17 cellular contexts compared by ENCODE assay signal in genomic region chr7:18565337-18565736, GRCh38.
"Had no signal": no experiment of that assay in that cellular context is flagged by ENCODE, and none has a peak within 500 bp of the region (broad histone marks: within the 10 kb centered on the region; RNA-seq: fewer than 3 reads in every experiment).

No MANE protein-coding gene starts in this region.

- DNase-seq: activated CD4-positive, alpha-beta memory T cell treated with anti-CD3 and anti-CD28 coated beads, Interleukin-2, amount 10 ng/mL, durations not matched to agents 7 days and 5 days; activated CD4-positive, alpha-beta T cell treated with anti-CD3 and anti-CD28 coated beads for 36 hours; activated naive CD4-positive, alpha-beta T cell treated with anti-CD3 and anti-CD28 coated beads, Interleukin-2, amount 50 U/mL, for 16 hours; activated T-cell treated with anti-CD3 and anti-CD28 coated beads, Interleukin-2, amount 50 U/mL, for 24 hours; effector memory CD4-positive, alpha-beta T cell; gastrocnemius medialis; left colon; mammary epithelial cell; mucosa of descending colon; retina; stimulated activated CD4-positive, alpha-beta T cell treated with anti-CD3 and anti-CD28 coated beads, Interleukin-4, amount 100 ng/mL, for 1 hour; stimulated activated naive CD4-positive, alpha-beta T cell treated with Interleukin-2 at 50 U/mL for 16 hours; WERI-Rb-1 had no signal

- ATAC-seq: activated CD4-positive, alpha-beta T cell treated with anti-CD3 and anti-CD28 coated beads for 36 hours; gastrocnemius medialis; left colon; mucosa of descending colon; natural killer cell treated with Interleukin-12 subunit alpha and Interleukin-12 subunit beta and Interleukin-15 and Interleukin-18, amount 100 ng/mL, for 72 hours had no signal

- H3K36me3 ChIP-seq: gastrocnemius medialis, tibial nerve, vagina, WERI-Rb-1 had no signal

- H3K4me3 ChIP-seq: gastrocnemius medialis, mucosa of descending colon, tibial nerve, vagina had no signal

- H3K4me3 Mint-ChIP-seq: activated CD4-positive, alpha-beta memory T cell treated with anti-CD3 and anti-CD28 coated beads, Interleukin-2, amount 10 ng/mL, durations not matched to agents 7 days and 5 days; activated CD4-positive, alpha-beta T cell treated with anti-CD3 and anti-CD28 coated beads for 36 hours; activated T-cell treated with anti-CD3 and anti-CD28 coated beads, Interleukin-2, amount 50 U/mL, for 24 hours; natural killer cell treated with Interleukin-12 subunit alpha and Interleukin-12 subunit beta and Interleukin-15 and Interleukin-18, amount 100 ng/mL, for 72 hours; T-helper 1 cell treated with Interleukin-12 subunit alpha and Interleukin-12 subunit beta and Interleukin-4 antibody, amounts not matched to agents 30 μg/mL and 1 μg/mL, for 36 hours had no signal

- H3K9me3 ChIP-seq: gastrocnemius medialis, mucosa of descending colon, tibial nerve, vagina had no signal

- H3K27me3 Mint-ChIP-seq: activated CD4-positive, alpha-beta memory T cell treated with anti-CD3 and anti-CD28 coated beads, Interleukin-2, amount 10 ng/mL, durations not matched to agents 7 days and 5 days; activated CD4-positive, alpha-beta T cell treated with anti-CD3 and anti-CD28 coated beads for 36 hours; activated T-cell treated with anti-CD3 and anti-CD28 coated beads, Interleukin-2, amount 50 U/mL, for 24 hours; natural killer cell treated with Interleukin-12 subunit alpha and Interleukin-12 subunit beta and Interleukin-15 and Interleukin-18, amount 100 ng/mL, for 72 hours had no signal

- H3K27me3 ChIP-seq: gastrocnemius medialis, tibial nerve, vagina had no signal

- H3K4me1 Mint-ChIP-seq: activated CD4-positive, alpha-beta memory T cell treated with anti-CD3 and anti-CD28 coated beads, Interleukin-2, amount 10 ng/mL, durations not matched to agents 7 days and 5 days; activated CD4-positive, alpha-beta T cell treated with anti-CD3 and anti-CD28 coated beads for 36 hours had no signal

- H3K9me3 Mint-ChIP-seq: activated CD4-positive, alpha-beta memory T cell treated with anti-CD3 and anti-CD28 coated beads, Interleukin-2, amount 10 ng/mL, durations not matched to agents 7 days and 5 days; activated T-cell treated with anti-CD3 and anti-CD28 coated beads, Interleukin-2, amount 50 U/mL, for 24 hours; natural killer cell treated with Interleukin-12 subunit alpha and Interleukin-12 subunit beta and Interleukin-15 and Interleukin-18, amount 100 ng/mL, for 72 hours; T-helper 1 cell treated with Interleukin-12 subunit alpha and Interleukin-12 subunit beta and Interleukin-4 antibody, amounts not matched to agents 30 μg/mL and 1 μg/mL, for 36 hours had no signal

- H3K27ac Mint-ChIP-seq: activated CD4-positive, alpha-beta memory T cell treated with anti-CD3 and anti-CD28 coated beads, Interleukin-2, amount 10 ng/mL, durations not matched to agents 7 days and 5 days; activated CD4-positive, alpha-beta T cell treated with anti-CD3 and anti-CD28 coated beads for 36 hours; activated T-cell treated with anti-CD3 and anti-CD28 coated beads, Interleukin-2, amount 50 U/mL, for 24 hours; natural killer cell treated with Interleukin-12 subunit alpha and Interleukin-12 subunit beta and Interleukin-15 and Interleukin-18, amount 100 ng/mL, for 72 hours; T-helper 1 cell treated with Interleukin-12 subunit alpha and Interleukin-12 subunit beta and Interleukin-4 antibody, amounts not matched to agents 30 μg/mL and 1 μg/mL, for 36 hours had no signal

- H3K27ac ChIP-seq: gastrocnemius medialis, tibial nerve, vagina, WERI-Rb-1 had no signal

- H3K36me3 Mint-ChIP-seq: natural killer cell treated with Interleukin-12 subunit alpha and Interleukin-12 subunit beta and Interleukin-15 and Interleukin-18, amount 100 ng/mL, for 72 hours had no signal
